ENCODE assay signal across 10 cellular contexts in the genomic region with DNA sequence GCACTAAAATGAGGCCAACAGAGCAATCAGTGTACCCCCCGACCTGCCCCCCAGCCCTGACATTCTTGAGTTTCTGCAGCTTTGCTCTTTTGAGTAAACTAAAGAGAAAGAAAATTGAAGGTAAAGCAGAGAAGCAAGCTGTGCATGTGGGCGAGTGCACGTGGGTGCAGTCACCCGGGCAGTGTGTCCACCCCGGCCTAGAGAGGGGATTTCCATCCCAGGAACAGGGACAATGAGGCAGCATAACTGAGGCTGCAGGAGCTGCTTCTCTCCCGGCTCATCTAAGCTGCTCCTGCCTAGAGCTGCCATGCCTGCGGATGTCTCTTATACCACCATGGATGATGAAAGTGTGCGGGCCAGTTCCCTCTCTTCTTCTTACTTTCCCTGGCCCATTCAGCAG. TPM values are rescaled to one million over a fixed set of nuclear protein-coding genes. Genes with fewer than 3 reads are reported as not detected.
DNase-seq lines count a peak whose midpoint lies in the region; ATAC-seq and TF ChIP-seq lines count a peak whose summit lies in the region.
"Had no signal": no experiment of that assay in that cellular context is flagged by ENCODE, and none has a peak within 500 bp of the region (broad histone marks: within the 10 kb centered on the region; RNA-seq: fewer than 3 reads in every experiment).

No MANE protein-coding gene starts in this region.

- intact Hi-C loops in CD14-positive monocyte (cut with micrococcal nuclease) (loop anchor here in 1 of 2 donors (1.0 to 5.0 kb wide), 2 partner anchors 10 to 37 kb away; partner anchors contain the start of genes AURKA and CSTF1), PC-9 (cut with micrococcal nuclease; ENCODE audit: unreplicated experiment) (no loop called here), left colon (cut with DNase I, micrococcal nuclease) (no loop called here)
- intact Hi-C loops in naive thymus-derived CD4-positive, alpha-beta T cell (cut with micrococcal nuclease): loop anchor here in 1 of 2 donors (1.0 to 2.0 kb wide), 2 partner anchors 8 to 16 kb away; partner anchors contain the start of gene CASS4

- H3K27me3 ChIP-seq in DOHH2 (ENCODE audit: control insufficient read depth, low read length) (no peaks in the 10 kb centered on the region; the same call in 1 of the 2 replicates), PC-9 (ENCODE audit: insufficient read depth, low read depth) (no peaks in the 10 kb centered on the region)
- no peaks in the 10 kb centered on the region for H3K27me3 ChIP-seq in naive thymus-derived CD4-positive, alpha-beta T cell (ENCODE audit: control insufficient read depth in 2 of 2, insufficient read depth in 2 of 2, low read length in 2 of 2)

- H3K79me2 ChIP-seq in DOHH2 (ENCODE audit: control insufficient read depth, low read length) (no peaks in the 10 kb centered on the region), PC-9 (ENCODE audit: low read depth) (no peaks in the 10 kb centered on the region)

- H4K20me1 ChIP-seq in DOHH2 (ENCODE audit: control insufficient read depth, insufficient read depth, low read depth, low read length) (no peaks in the 10 kb centered on the region), PC-9 (ENCODE audit: insufficient read depth) (no peaks in the 10 kb centered on the region)

- H3K9me2 ChIP-seq in DOHH2 (replicated peaks; ENCODE audit: control insufficient read depth, low read length) (no peaks in the 10 kb centered on the region), PC-9 (ENCODE audit: insufficient read depth) (no peaks in the 10 kb centered on the region)

- H3K4me1 ChIP-seq in DOHH2 (ENCODE audit: control insufficient read depth, low read length): peaks cover 29% of the 10 kb centered on the region
- peaks cover 22 to 24% of the 10 kb centered on the region in 2 donors for H3K4me1 ChIP-seq in naive thymus-derived CD4-positive, alpha-beta T cell (ENCODE audit: control insufficient read depth in 2 of 2, insufficient read depth in 2 of 2, low read length in 2 of 2)
- H3K4me1 ChIP-seq in PC-9 (replicated peaks; ENCODE audit: insufficient read depth): peaks cover 4% of the 10 kb centered on the region; the same call in 1 of the 2 replicates

- CTCF ChIA-PET in naive thymus-derived CD4-positive, alpha-beta T cell (lab: Charles Lee): interaction anchor here (1.0 to 1.6 kb wide), 5 partner anchors 10 to 17 kb away, joined by 3 to 10 read pairs (median 3); partner anchors contain the start of gene CASS4
- CTCF ChIA-PET in PC-9 (lab: Charles Lee): no interaction called here

- no peak overlapping the region for H2AFZ ChIP-seq in PC-9

- TF ChIP-seq CTCF in CD14-positive monocyte (IDR thresholded peaks at IDR 0.05) (no peak), DOHH2 (IDR thresholded peaks at IDR 0.05; ENCODE audit: low read depth, low read length, poor library complexity, severe bottlenecking) (no peak), PC-9 (conservative IDR thresholded peaks at IDR 0.05) (no peak)

- DNase-seq in CD14-positive monocyte (ENCODE audit: low spot score) (no peak), PC-9 (no peak), left colon (no peak)
- DNase-seq in activated naive CD8-positive, alpha-beta T cell treated with anti-CD3 and anti-CD28 coated beads, Interleukin-2, amount 10 ng/mL, durations not matched to agents 7 days and 5 days: no peak
- no peak for DNase-seq in naive thymus-derived CD4-positive, alpha-beta T cell
- DNase-seq: Calu3, NCI-H2029 treated with DMSO at 0.1 percent for 48 hours, substantia nigra had no signal

- peak overlapping the region in 5 of 7 donors; percentile 42 to 89 (median 83) for H3K27ac Mint-ChIP-seq in CD14-positive monocyte
- peak overlapping the region; percentile 91 for H3K27ac Mint-ChIP-seq in activated naive CD8-positive, alpha-beta T cell treated with anti-CD3 and anti-CD28 coated beads, Interleukin-2, amount 10 ng/mL, durations not matched to agents 7 days and 5 days
- peak overlapping the region; percentile 84 to 99 (median 94) for H3K27ac Mint-ChIP-seq in naive thymus-derived CD4-positive, alpha-beta T cell

- H3K36me3 Mint-ChIP-seq in CD14-positive monocyte: peaks cover 38 to 45% of the 10 kb centered on the region in 2 donors
- H3K36me3 Mint-ChIP-seq in activated naive CD8-positive, alpha-beta T cell treated with anti-CD3 and anti-CD28 coated beads, Interleukin-2, amount 10 ng/mL, durations not matched to agents 7 days and 5 days: peaks cover 57% of the 10 kb centered on the region
- H3K36me3 Mint-ChIP-seq in naive thymus-derived CD4-positive, alpha-beta T cell: peaks cover 0 to 50% (median 23%) of the 10 kb centered on the region in 5 donors

- H3K4me2 ChIP-seq in DOHH2 (ENCODE audit: low read length) (peak overlapping the region; percentile 54), PC-9 (no peak overlapping the region)

- peak overlapping the region in 1 of 2 donors; percentile 75 for H3K4me3 Mint-ChIP-seq in CD14-positive monocyte
- H3K4me3 Mint-ChIP-seq in activated naive CD8-positive, alpha-beta T cell treated with anti-CD3 and anti-CD28 coated beads, Interleukin-2, amount 10 ng/mL, durations not matched to agents 7 days and 5 days: peak overlapping the region; percentile 83
- peak overlapping the region; percentile 77 to 96 (median 88) for H3K4me3 Mint-ChIP-seq in naive thymus-derived CD4-positive, alpha-beta T cell

- POLR2A ChIA-PET in activated naive CD8-positive, alpha-beta T cell treated with anti-CD3 and anti-CD28 coated beads, Interleukin-2, amount 10 ng/mL, durations not matched to agents 7 days and 5 days (lab: Charles Lee): interaction anchor here (0.7 to 2.5 kb wide), 3 partner anchors 11 to 16 kb away, joined by 3 to 6 read pairs (median 6); partner anchors contain the start of gene CASS4
- POLR2A ChIA-PET in naive thymus-derived CD4-positive, alpha-beta T cell (lab: Charles Lee): interaction anchor here (0.6 to 2.9 kb wide), 6 partner anchors 9 to 1029 kb away, joined by 3 to 20 read pairs (median 5); partner anchors contain the start of gene CASS4
- POLR2A ChIA-PET in PC-9 (lab: Charles Lee; ENCODE audit: unreplicated experiment): no interaction called here

- H3K27ac ChIP-seq in DOHH2 (ENCODE audit: low read depth, low read length): no peak overlapping the region
- H3K27ac ChIP-seq in naive thymus-derived CD4-positive, alpha-beta T cell (ENCODE audit: low read depth, low read length): peak overlapping the region; percentile 76
- no peak overlapping the region for H3K27ac ChIP-seq in PC-9

- H3K4me3 ChIP-seq in DOHH2 (ENCODE audit: low read length) (peak overlapping the region; percentile 57), PC-9 (no peak overlapping the region)
- peak overlapping the region; percentile 54 for H3K4me3 ChIP-seq in naive thymus-derived CD4-positive, alpha-beta T cell (ENCODE audit: low read length)

- no peak for ATAC-seq in activated naive CD8-positive, alpha-beta T cell treated with anti-CD3 and anti-CD28 coated beads, Interleukin-2, amount 10 ng/mL, durations not matched to agents 7 days and 5 days (ENCODE audit: low read depth)
- ATAC-seq in naive thymus-derived CD4-positive, alpha-beta T cell: no peak
- ATAC-seq in GM21576 (IDR thresholded peaks at IDR 0.05; ENCODE audit: unreplicated experiment) (no peak), left colon (no peak)

- H3K9me3 ChIP-seq in DOHH2 (ENCODE audit: control insufficient read depth, insufficient read depth, low read length) (no peaks in the 10 kb centered on the region), PC-9 (ENCODE audit: insufficient read depth, low read depth) (no peaks in the 10 kb centered on the region)
- H3K9me3 ChIP-seq in naive thymus-derived CD4-positive, alpha-beta T cell (ENCODE audit: control insufficient read depth in 2 of 3, low read length in 3 of 3): no peaks in the 10 kb centered on the region

- peaks cover 76% of the 10 kb centered on the region for H3K4me1 Mint-ChIP-seq in CD14-positive monocyte
- H3K4me1 Mint-ChIP-seq in activated naive CD8-positive, alpha-beta T cell treated with anti-CD3 and anti-CD28 coated beads, Interleukin-2, amount 10 ng/mL, durations not matched to agents 7 days and 5 days: peaks cover 38% of the 10 kb centered on the region
- peaks cover 39 to 85% (median 74%) of the 10 kb centered on the region in 7 donors for H3K4me1 Mint-ChIP-seq in naive thymus-derived CD4-positive, alpha-beta T cell

- no TSS peak for BruUV-seq in PC-9 (replicated peaks; lab: Mats Ljungman, UMichigan)

- H3K27me3 Mint-ChIP-seq in CD14-positive monocyte (ENCODE audit: low read depth in 3 of 3): peaks cover 50 to 63% (median 57%) of the 10 kb centered on the region in 3 donors
- no peaks in the 10 kb centered on the region for H3K27me3 Mint-ChIP-seq in activated naive CD8-positive, alpha-beta T cell treated with anti-CD3 and anti-CD28 coated beads, Interleukin-2, amount 10 ng/mL, durations not matched to agents 7 days and 5 days
- no peaks in the 10 kb centered on the region for H3K27me3 Mint-ChIP-seq in naive thymus-derived CD4-positive, alpha-beta T cell

- H3K9me3 Mint-ChIP-seq in CD14-positive monocyte: peaks cover 0 to 7% (median 2%) of the 10 kb centered on the region in 7 donors
- no peaks in the 10 kb centered on the region for H3K9me3 Mint-ChIP-seq in activated naive CD8-positive, alpha-beta T cell treated with anti-CD3 and anti-CD28 coated beads, Interleukin-2, amount 10 ng/mL, durations not matched to agents 7 days and 5 days
- peaks cover 0 to 2% (median 0%) of the 10 kb centered on the region in 11 donors for H3K9me3 Mint-ChIP-seq in naive thymus-derived CD4-positive, alpha-beta T cell

- H3F3A ChIP-seq in DOHH2 (ENCODE audit: control insufficient read depth, insufficient read depth): no peaks in the 10 kb centered on the region
- no peaks in the 10 kb centered on the region for H3F3A ChIP-seq in PC-9 (ENCODE audit: insufficient read depth, low read depth)

- H3K36me3 ChIP-seq in DOHH2 (ENCODE audit: control insufficient read depth, low read length) (no peaks in the 10 kb centered on the region), PC-9 (ENCODE audit: low read depth) (no peaks in the 10 kb centered on the region)
- H3K36me3 ChIP-seq in naive thymus-derived CD4-positive, alpha-beta T cell (ENCODE audit: control insufficient read depth in 2 of 3, insufficient read depth in 3 of 3, low read length in 3 of 3): no peaks in the 10 kb centered on the region

RNA-seq across cellular contexts. Expression of gene CASS4, which starts 16.8 kb away (rescaled TPM):
- 1 to 10 TPM; 1.9 to 6.1 TPM for polyA plus RNA-seq in CD14-positive monocyte
- 10 to 100 TPM; 14.2 to 18.7 TPM for total RNA-seq in activated naive CD8-positive, alpha-beta T cell treated with anti-CD3 and anti-CD28 coated beads, Interleukin-2, amount 10 ng/mL, durations not matched to agents 7 days and 5 days
- 10 to 100 TPM in 4 of 5 experiments, 1 to 10 TPM in 1; 8.0 to 16.9 (median 14.3) TPM for total RNA-seq in naive thymus-derived CD4-positive, alpha-beta T cell
- 10 to 100 TPM in 1 of 2 donors, 1 to 10 TPM in 1; 6.8 to 10.7 TPM for polyA plus RNA-seq in naive thymus-derived CD4-positive, alpha-beta T cell
- total RNA-seq in PC-9 (2021) (0.15 TPM in 1 of 2 replicates, not detected in the other), left colon (1 to 10 TPM in 1 of 2 donors, under 1 TPM in 1; 0.46 to 1.3 TPM)

RNA-seq across cellular contexts. Expression of gene CSTF1, which starts 36.4 kb away (rescaled TPM):
- 10 to 100 TPM; 10.7 to 15.7 TPM for polyA plus RNA-seq in CD14-positive monocyte
- total RNA-seq in activated naive CD8-positive, alpha-beta T cell treated with anti-CD3 and anti-CD28 coated beads, Interleukin-2, amount 10 ng/mL, durations not matched to agents 7 days and 5 days: 10 to 100 TPM; 55.7 to 58.3 TPM
- total RNA-seq in naive thymus-derived CD4-positive, alpha-beta T cell: 10 to 100 TPM; 16.4 to 50.7 (median 46.7) TPM
- 10 to 100 TPM; 31.5 to 35.9 TPM for polyA plus RNA-seq in naive thymus-derived CD4-positive, alpha-beta T cell
- total RNA-seq in PC-9 (2021): 39.6 and 50.0 TPM in 2 replicates
- 10 to 100 TPM; 22.9 to 23.1 TPM for total RNA-seq in left colon

RNA-seq across cellular contexts. Expression of gene AURKA, which starts 36.9 kb away (rescaled TPM):
- 1 to 10 TPM; 1.4 to 1.5 TPM for polyA plus RNA-seq in CD14-positive monocyte
- total RNA-seq in activated naive CD8-positive, alpha-beta T cell treated with anti-CD3 and anti-CD28 coated beads, Interleukin-2, amount 10 ng/mL, durations not matched to agents 7 days and 5 days: 10 to 100 TPM; 52.4 to 60.1 TPM
- 10 to 100 TPM in 1 of 5 experiments, 1 to 10 TPM in 3, under 1 TPM in 1; 0.95 to 44.1 (median 1.2) TPM for total RNA-seq in naive thymus-derived CD4-positive, alpha-beta T cell
- under 1 TPM; 0.43 to 0.64 TPM for polyA plus RNA-seq in naive thymus-derived CD4-positive, alpha-beta T cell
- total RNA-seq in PC-9 (2021) (66.7 and 92.0 TPM in 2 replicates), left colon (10 to 100 TPM; 13.3 to 21.1 TPM)

RNA-seq across cellular contexts. Expression of gene RTF2, which starts 39.5 kb away (rescaled TPM):
- polyA plus RNA-seq in CD14-positive monocyte: 100 to 1,000 TPM; 148 to 163 TPM
- 100 to 1,000 TPM in 1 of 2 experiments, 10 to 100 TPM in 1; 99.8 to 101 TPM for total RNA-seq in activated naive CD8-positive, alpha-beta T cell treated with anti-CD3 and anti-CD28 coated beads, Interleukin-2, amount 10 ng/mL, durations not matched to agents 7 days and 5 days
- total RNA-seq in naive thymus-derived CD4-positive, alpha-beta T cell: 100 to 1,000 TPM in 1 of 5 experiments, 10 to 100 TPM in 4; 62.5 to 118 (median 72.0) TPM
- polyA plus RNA-seq in naive thymus-derived CD4-positive, alpha-beta T cell: 100 to 1,000 TPM; 156 to 157 TPM
- total RNA-seq in PC-9 (2021) (96.2 and 108 TPM in 2 replicates), left colon (10 to 100 TPM; 65.5 to 71.5 TPM)
